19 cellular contexts compared by ENCODE assay signal in the genomic region with DNA sequence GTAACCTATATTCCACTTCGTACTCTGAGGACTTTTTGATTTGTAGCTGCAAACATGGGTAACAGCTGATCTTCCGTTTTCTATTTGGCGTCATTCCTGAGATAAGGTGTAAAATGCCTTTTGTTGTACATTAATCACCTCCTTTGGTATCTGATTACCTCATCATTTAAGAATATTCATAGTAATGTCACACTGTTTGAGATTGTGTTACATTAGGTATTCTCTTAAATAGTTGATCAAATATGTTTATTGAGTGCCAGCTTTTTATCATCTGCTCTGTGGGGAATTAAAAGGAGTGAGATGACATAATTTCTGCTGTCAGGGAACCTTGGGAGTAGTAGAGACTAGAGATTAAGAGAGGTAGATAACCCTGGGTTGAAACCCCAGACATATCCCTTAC.
"Had no signal": no experiment of that assay in that cellular context is flagged by ENCODE, and none has a peak within 500 bp of the region (broad histone marks: within the 10 kb centered on the region; RNA-seq: fewer than 3 reads in every experiment).

No MANE protein-coding gene starts in this region.

- H3K4me1 ChIP-seq: parathyroid adenoma had no signal

- H2AFZ ChIP-seq: parathyroid adenoma had no signal

- H3K9me3 ChIP-seq: left lung, testis, upper lobe of left lung had no signal

- H3K27me3 ChIP-seq: testis had no signal

- H3K4me3 ChIP-seq: left lung, testis, upper lobe of left lung had no signal

- H3K4me3 Mint-ChIP-seq: activated naive CD4-positive, alpha-beta T cell treated with anti-CD3 and anti-CD28 coated beads, Interleukin-2, amount 50 U/mL, for 24 hours; effector memory CD8-positive, alpha-beta T cell; naive B cell; stimulated activated effector memory CD8-positive, alpha-beta T cell treated with anti-CD3 and anti-CD28 coated beads, Interleukin-12 subunit alpha, Interleukin-12 subunit beta, amount 100 ng/mL, for 72 hours had no signal

- H3K9me3 Mint-ChIP-seq: activated naive CD4-positive, alpha-beta T cell treated with anti-CD3 and anti-CD28 coated beads, Interleukin-2, amount 50 U/mL, for 24 hours; effector memory CD8-positive, alpha-beta T cell; stimulated activated effector memory CD8-positive, alpha-beta T cell treated with anti-CD3 and anti-CD28 coated beads, Interleukin-12 subunit alpha, Interleukin-12 subunit beta, amount 100 ng/mL, for 72 hours had no signal

- H3K36me3 ChIP-seq: left lung, upper lobe of left lung, WERI-Rb-1 had no signal

- H3K9ac ChIP-seq: parathyroid adenoma had no signal

- H3K79me2 ChIP-seq: parathyroid adenoma had no signal

- H3K27ac Mint-ChIP-seq: activated naive CD4-positive, alpha-beta T cell treated with anti-CD3 and anti-CD28 coated beads, Interleukin-2, amount 50 U/mL, for 24 hours; effector memory CD8-positive, alpha-beta T cell; naive B cell; stimulated activated effector memory CD8-positive, alpha-beta T cell treated with anti-CD3 and anti-CD28 coated beads, Interleukin-12 subunit alpha, Interleukin-12 subunit beta, amount 100 ng/mL, for 72 hours had no signal

- H3K27ac ChIP-seq: left lung, parathyroid adenoma, testis, upper lobe of left lung, WERI-Rb-1 had no signal

- ATAC-seq: effector memory CD8-positive, alpha-beta T cell; left lung; sciatic nerve; stimulated activated effector memory CD8-positive, alpha-beta T cell treated with anti-CD3 and anti-CD28 coated beads, Interleukin-12 subunit alpha, Interleukin-12 subunit beta, amount 100 ng/mL, for 72 hours had no signal

- DNase-seq: activated CD4-positive, alpha-beta T cell treated with anti-CD3 and anti-CD28 coated beads for 1 hour; activated CD4-positive, alpha-beta T cell treated with anti-CD3 and anti-CD28 coated beads, Interleukin-2, amount 50 U/mL, for 48 hours; activated gamma-delta T cell; dermis blood vessel endothelial cell; effector memory CD8-positive, alpha-beta T cell; foreskin fibroblast; hippocampal formation; islet precursor cell; left lung; mammary epithelial cell; naive B cell; stimulated activated CD4-positive, alpha-beta T cell treated with anti-CD3 and anti-CD28 coated beads, Interleukin-4, amount 100 ng/mL, for 24 hours; testis; upper lobe of left lung; WERI-Rb-1 had no signal

- H3K36me3 Mint-ChIP-seq: activated naive CD4-positive, alpha-beta T cell treated with anti-CD3 and anti-CD28 coated beads, Interleukin-2, amount 50 U/mL, for 24 hours; stimulated activated effector memory CD8-positive, alpha-beta T cell treated with anti-CD3 and anti-CD28 coated beads, Interleukin-12 subunit alpha, Interleukin-12 subunit beta, amount 100 ng/mL, for 72 hours had no signal
